ENCODE assay signal across 21 cellular contexts in genomic region chr20:17867546-17867945, GRCh38.
"Had no signal": no experiment of that assay in that cellular context is flagged by ENCODE, and none has a peak within 500 bp of the region (broad histone marks: within the 10 kb centered on the region; RNA-seq: fewer than 3 reads in every experiment).

No MANE protein-coding gene starts in this region.

- H3K9ac ChIP-seq: parathyroid adenoma had no signal

- H3K36me3 ChIP-seq: tibial nerve had no signal

- H2AFZ ChIP-seq: parathyroid adenoma had no signal

- ATAC-seq: activated T-cell treated with anti-CD3 and anti-CD28 coated beads, Interleukin-2, amount 50 U/mL, for 4 hours; body of pancreas had no signal

- H3K9me3 Mint-ChIP-seq: activated CD4-positive, alpha-beta memory T cell treated with anti-CD3 and anti-CD28 coated beads, Interleukin-2, amount 10 ng/mL, durations not matched to agents 7 days and 5 days; activated T-cell treated with anti-CD3 and anti-CD28 coated beads, Interleukin-2, amount 50 U/mL, for 4 hours; neural crest cell had no signal

- FAIRE-seq: colon, kidney, small intestine had no signal

- H3K9me3 ChIP-seq: body of pancreas, tibial nerve had no signal

- H3K4me3 Mint-ChIP-seq: activated CD4-positive, alpha-beta memory T cell treated with anti-CD3 and anti-CD28 coated beads, Interleukin-2, amount 10 ng/mL, durations not matched to agents 7 days and 5 days; activated naive CD8-positive, alpha-beta T cell; activated T-cell treated with anti-CD3 and anti-CD28 coated beads, Interleukin-2, amount 50 U/mL, for 4 hours; neural crest cell had no signal

- H3K79me2 ChIP-seq: parathyroid adenoma had no signal

- H3K36me3 Mint-ChIP-seq: activated naive CD8-positive, alpha-beta T cell had no signal

- H3K27ac Mint-ChIP-seq: activated CD4-positive, alpha-beta memory T cell treated with anti-CD3 and anti-CD28 coated beads, Interleukin-2, amount 10 ng/mL, durations not matched to agents 7 days and 5 days; activated naive CD8-positive, alpha-beta T cell had no signal

- H3K27me3 ChIP-seq: body of pancreas, tibial nerve had no signal

- DNase-seq: activated CD4-positive, alpha-beta memory T cell treated with anti-CD3 and anti-CD28 coated beads, Interleukin-2, amount 10 ng/mL, durations not matched to agents 7 days and 5 days; activated CD4-positive, alpha-beta T cell treated with anti-CD3 and anti-CD28 coated beads for 4 hours; activated gamma-delta T cell treated with Interleukin-2 at 50 U/mL for 16 hours; activated T-cell treated with anti-CD3 and anti-CD28 coated beads, Interleukin-2, amount 50 U/mL, for 4 hours; amygdala; body of pancreas; caudate nucleus; erythroblast; hypothalamus; kidney; small intestine; stimulated activated CD4-positive, alpha-beta T cell treated with anti-CD3 and anti-CD28 coated beads, Interleukin-4, amount 100 ng/mL, for 4 hours; stimulated activated CD8-positive, alpha-beta memory T cell treated with anti-CD3 and anti-CD28 coated beads, Interleukin-4, amount 100 ng/mL, for 48 hours; stimulated activated naive CD4-positive, alpha-beta T cell treated with Interleukin-2 at 50 U/mL for 16 hours; substantia nigra; T-helper 2 cell had no signal

- H3K27ac ChIP-seq: body of pancreas, parathyroid adenoma had no signal

- H3K4me3 ChIP-seq: body of pancreas, tibial nerve had no signal
